ENCODE assay signal across 8 cellular contexts in the genomic region with DNA sequence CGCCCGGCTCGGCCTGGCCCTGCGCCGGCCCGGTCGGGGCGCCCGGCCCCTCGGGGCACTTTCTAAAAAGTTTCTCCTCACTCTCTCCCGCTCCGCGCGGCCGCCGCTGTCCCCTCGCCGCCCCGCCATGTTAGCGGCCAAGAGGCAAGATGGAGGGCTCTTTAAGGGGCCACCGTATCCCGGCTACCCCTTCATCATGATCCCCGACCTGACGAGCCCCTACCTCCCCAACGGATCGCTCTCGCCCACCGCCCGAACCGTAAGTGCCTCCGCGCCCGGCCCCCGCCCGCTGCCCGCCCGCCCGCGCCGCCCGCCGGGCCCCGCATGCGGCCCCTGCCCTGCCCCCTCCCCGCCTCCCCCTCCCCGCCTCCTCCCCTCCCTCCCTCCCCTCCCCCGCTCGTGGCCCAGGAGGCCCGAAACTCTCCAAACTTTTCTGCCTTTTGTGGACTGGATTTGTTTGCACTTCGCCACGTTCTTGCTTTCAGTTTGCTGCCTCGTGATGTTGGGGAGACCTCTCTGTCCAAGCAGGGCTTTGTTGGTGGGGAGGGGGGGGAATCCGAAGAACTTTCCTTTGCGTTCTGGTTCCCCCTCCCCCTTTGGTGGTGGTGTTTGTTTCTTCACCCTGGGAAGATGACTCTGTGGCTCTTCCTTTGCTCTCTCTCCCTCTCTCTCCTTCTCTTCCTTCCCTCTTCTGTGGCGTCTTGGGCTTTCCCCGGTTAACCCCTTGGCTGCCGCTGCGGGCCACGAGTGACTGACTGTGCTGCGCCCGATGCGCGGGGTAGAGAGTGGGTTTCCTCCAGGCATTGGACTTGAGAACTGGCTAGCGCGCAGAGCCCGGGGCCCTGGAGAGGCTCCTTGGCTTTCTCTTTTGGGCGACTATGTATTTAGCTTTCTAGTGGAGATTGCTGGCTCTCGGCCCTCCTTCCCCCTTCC. TPM values are rescaled to one million over a fixed set of nuclear protein-coding genes. Genes with fewer than 3 reads are reported as not detected.
DNase-seq lines count a peak whose midpoint lies in the region; ATAC-seq, FAIRE-seq and TF ChIP-seq lines count a peak whose summit lies in the region.

No MANE protein-coding gene starts in this region.

- no peaks in the 10 kb centered on the region for H3K9me3 Mint-ChIP-seq in astrocyte (ENCODE audit: unreplicated experiment)

- H3K27me3 ChIP-seq in ACC112 (ENCODE audit: insufficient read depth, low read length) (no peaks in the 10 kb centered on the region), astrocyte (ENCODE audit: insufficient read depth, low read length) (no peaks in the 10 kb centered on the region), hepatocyte (no peaks in the 10 kb centered on the region)

- H3K4me3 Mint-ChIP-seq in astrocyte (ENCODE audit: unreplicated experiment), result peak overlapping the region; percentile 94

- FAIRE-seq in H54 (lab: Jason Lieb, UNC) (no peak), astrocyte (lab: Jason Lieb, UNC) (no peak)

- peaks cover 18% of the 10 kb centered on the region for H3K4me1 ChIP-seq in ACC112 (ENCODE audit: control insufficient read depth, insufficient read depth, low read length, unreplicated experiment)
- H3K4me1 ChIP-seq in astrocyte (ENCODE audit: insufficient read depth, low read length), result peaks cover 31% of the 10 kb centered on the region
- peaks cover 26% of the 10 kb centered on the region for H3K4me1 ChIP-seq in hepatocyte (ENCODE audit: insufficient read depth)

- H3K27me3 Mint-ChIP-seq in astrocyte (ENCODE audit: low read depth, unreplicated experiment), result no peaks in the 10 kb centered on the region

- H3K36me3 ChIP-seq in ACC112 (ENCODE audit: insufficient read depth, low read length), result no peaks in the 10 kb centered on the region
- no peaks in the 10 kb centered on the region for H3K36me3 ChIP-seq in SK-N-MC (ENCODE audit: insufficient read depth, low read length)
- H3K36me3 ChIP-seq in astrocyte (ENCODE audit: insufficient read depth, low read length), result no peaks in the 10 kb centered on the region
- H3K36me3 ChIP-seq in hepatocyte (replicated peaks; ENCODE audit: insufficient read depth, low read depth), result no peaks in the 10 kb centered on the region

- peak; percentile 39; the same call in 1 of the 2 replicates for TF ChIP-seq POLR2A in H54 (IDR thresholded peaks at IDR 0.05; ENCODE audit: low read depth, low read length)

- H3K9me3 ChIP-seq in SK-N-MC (ENCODE audit: low read depth, low read length) (no peaks in the 10 kb centered on the region), astrocyte (ENCODE audit: insufficient read depth, low read depth, low read length) (no peaks in the 10 kb centered on the region), hepatocyte (ENCODE audit: low read depth) (no peaks in the 10 kb centered on the region)

- H3K9ac ChIP-seq in SK-N-MC (ENCODE audit: insufficient read length) (peak overlapping the region; percentile 67), astrocyte (ENCODE audit: low read length) (peak overlapping the region; percentile 97)

- peaks cover 10% of the 10 kb centered on the region for H3K36me3 Mint-ChIP-seq in astrocyte (ENCODE audit: low read depth, unreplicated experiment)

- no peak for ATAC-seq in GM21390 (IDR thresholded peaks at IDR 0.05; ENCODE audit: unreplicated experiment)
- ATAC-seq in GM21515 (IDR thresholded peaks at IDR 0.05; ENCODE audit: unreplicated experiment), result no peak

- H4K20me1 ChIP-seq in astrocyte (ENCODE audit: insufficient read depth, low read length) (peaks cover 4% of the 10 kb centered on the region), hepatocyte (ENCODE audit: insufficient read depth, poor library complexity, severe bottlenecking) (peaks cover 10% of the 10 kb centered on the region)

- H3K4me3 ChIP-seq in ACC112 (ENCODE audit: low read depth, low read length) (peak overlapping the region; percentile 84), SK-N-MC (peak overlapping the region; percentile 82), astrocyte (ENCODE audit: insufficient read depth, low read depth, low read length) (peak overlapping the region; percentile 90), hepatocyte (peak overlapping the region; percentile 54)

- peaks cover 18% of the 10 kb centered on the region for H3K4me1 Mint-ChIP-seq in astrocyte (ENCODE audit: low read depth, unreplicated experiment)

- H3K79me2 ChIP-seq in ACC112 (ENCODE audit: control insufficient read depth, insufficient read depth, low read length, unreplicated experiment) (peaks cover 58% of the 10 kb centered on the region), astrocyte (ENCODE audit: insufficient read depth, low read length) (peaks cover 55% of the 10 kb centered on the region), hepatocyte (peaks cover 55% of the 10 kb centered on the region)

- under 1% methylated on average over 23 of the region's 68 CpGs for WGBS in hepatocyte (ENCODE audit: low lambda C conversion rate, missing lambda C conversion rate)

- DNase-seq in H54 (ENCODE audit: insufficient read length, low spot score) (peak; percentile 51), SK-N-MC (ENCODE audit: low read depth, low spot score) (no peak), astrocyte (ENCODE audit: low read depth) (peak; percentile 82), hepatocyte (ENCODE audit: low spot score) (peak; percentile 82), renal cortical epithelial cell (ENCODE audit: low read depth) (peak; percentile 69)

- H3K27ac ChIP-seq in ACC112 (ENCODE audit: low read depth, low read length) (peak overlapping the region; percentile 78), SK-N-MC (peak overlapping the region; percentile 54; the same call in 1 of the 2 replicates), astrocyte (ENCODE audit: low read depth, low read length) (peak overlapping the region; percentile 91), hepatocyte (peak overlapping the region; percentile 97)

- no peak for TF ChIP-seq CTCF in astrocyte (IDR thresholded peaks at IDR 0.05; ENCODE audit: insufficient read depth, low read depth, low read length)
- no peak for TF ChIP-seq CTCF in hepatocyte (IDR thresholded peaks at IDR 0.05; ENCODE audit: poor library complexity)

- H3K4me2 ChIP-seq in astrocyte (ENCODE audit: low read length), result peak overlapping the region; percentile 90
- peak overlapping the region; percentile 92 for H3K4me2 ChIP-seq in hepatocyte

- no peaks in the 10 kb centered on the region for H3K9me2 ChIP-seq in hepatocyte (replicated peaks; ENCODE audit: insufficient read depth)

- H2AFZ ChIP-seq in ACC112 (ENCODE audit: low read length, unreplicated experiment), result no peak overlapping the region
- peak overlapping the region; percentile 29 for H2AFZ ChIP-seq in astrocyte (ENCODE audit: low read depth, low read length)
- H2AFZ ChIP-seq in hepatocyte, result peak overlapping the region; percentile 20

- H3K27ac Mint-ChIP-seq in astrocyte (ENCODE audit: unreplicated experiment), result peak overlapping the region; percentile 100

RNA-seq across cellular contexts. Expression of a gene that starts 1.6 kb away (rescaled TPM):
- 52.1 and 52.4 TPM in 2 replicates for total RNA-seq in astrocyte
- total RNA-seq in hepatocyte, result 14.8 and 18.7 TPM in 2 replicates
- polyA plus RNA-seq in hepatocyte, result 28.8 and 34.1 TPM in 2 replicates
- 1.6 and 5.2 TPM in 2 replicates for total RNA-seq in renal cortical epithelial cell
